8 cellular contexts compared by ENCODE assay signal in the genomic region with DNA sequence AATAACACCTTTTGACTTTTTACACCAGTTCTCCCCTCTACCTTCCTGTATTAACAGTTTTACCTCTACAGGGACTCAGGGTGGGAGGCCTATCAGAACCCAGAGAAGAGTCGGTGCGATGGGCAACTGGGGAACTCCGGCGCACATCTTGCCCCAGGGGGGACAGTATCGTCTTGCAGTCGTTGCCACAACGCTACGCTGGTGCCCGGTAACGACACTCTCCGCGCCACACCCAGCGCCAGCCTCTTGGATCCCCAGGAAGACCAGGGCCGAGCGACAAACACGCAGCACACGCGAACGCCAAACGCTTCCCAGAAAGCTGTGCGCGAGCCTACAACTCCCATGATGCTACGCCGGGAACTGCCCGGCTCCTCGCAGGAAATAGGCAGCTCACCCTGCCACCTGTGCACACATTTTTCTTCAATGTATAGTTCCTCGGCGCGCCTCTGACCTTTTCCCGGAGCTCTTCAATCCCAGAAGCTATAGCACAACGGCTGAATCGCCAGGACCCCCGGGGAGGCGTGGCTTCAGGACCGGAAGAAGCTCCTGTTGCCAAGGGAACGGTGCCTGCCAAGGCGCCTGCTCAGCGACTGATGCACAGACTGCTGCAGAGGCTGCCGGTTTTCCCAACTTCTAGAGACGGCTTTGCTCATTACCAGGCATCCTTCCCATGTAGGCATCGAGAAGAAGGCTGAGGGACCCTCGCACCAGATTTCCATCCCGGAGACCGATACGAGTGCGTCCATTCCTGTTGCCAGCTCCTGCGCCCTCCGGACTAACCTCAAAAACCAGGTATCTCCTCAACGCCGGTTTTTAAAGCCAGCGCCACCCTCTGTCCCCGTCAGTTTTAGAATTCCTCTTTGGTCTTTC. TPM values are rescaled to one million over a fixed set of nuclear protein-coding genes. Genes with fewer than 3 reads are reported as not detected.
DNase-seq lines count a peak whose midpoint lies in the region; ATAC-seq and TF ChIP-seq lines count a peak whose summit lies in the region.

Gene ARL6, plus strand, starts transcription at position 573 of the 870 bp plus-strand sequence. CDS start 3,350 bp downstream, outside the sequence.

- DNase-seq in ELR (ENCODE audit: low read depth) (peak; percentile 86), H4 (ENCODE audit: low spot score) (peak; percentile 79), RWPE1 (ENCODE audit: low spot score) (peak; percentile 77), fibroblast of the aortic adventitia (ENCODE audit: low read depth) (peak; percentile 83)
- DNase-seq in activated T-helper 9 cell treated with anti-CD3 and anti-CD28 coated beads, Interleukin-2, amount 50 U/mL, for 16 hours (ENCODE audit: low read depth), result peak; percentile 50
- DNase-seq in stimulated activated naive CD8-positive, alpha-beta T cell treated with anti-CD3 and anti-CD28 coated beads, Interleukin-15, Interleukin-2, amounts not matched to agents 100 U/mL and 50 U/mL, for 24 hours, result peak; percentile 77

- H3K9me3 Mint-ChIP-seq in nephron, result no peaks in the 10 kb centered on the region

- CTCF ChIA-PET in RWPE1 (lab: Yijun Ruan, JAX), result interaction anchor here (0.6 to 0.9 kb wide), 4 partner anchors 8 to 898 kb away, joined by 3 to 6 read pairs (median 3); no protein-coding TSS in a partner anchor

- H3K4me3 Mint-ChIP-seq in nephron, result peak within 1 kb of the TSS; percentile 96 to 99 (median 97)

- H3K27ac Mint-ChIP-seq in nephron, result peak within 1 kb of the TSS; percentile 98 to 99 (median 99)

- peak; percentile 98 for ATAC-seq in stimulated activated naive CD8-positive, alpha-beta T cell treated with anti-CD3 and anti-CD28 coated beads, Interleukin-15, Interleukin-2, amounts not matched to agents 100 U/mL and 50 U/mL, for 24 hours

- POLR2A ChIA-PET in RWPE1 (lab: Yijun Ruan, JAX; ENCODE audit: low non-redundant PET), result no interaction called here

- TF ChIP-seq CTCF in LNCAP (IDR thresholded peaks at IDR 0.05) (peak; percentile 46), RWPE1 (conservative IDR thresholded peaks at IDR 0.05; ENCODE audit: low read depth) (0 out of 2 replicates have a peak, but pooled peaks have one; percentile 13), fibroblast of the aortic adventitia (IDR thresholded peaks at IDR 0.05; ENCODE audit: insufficient read depth, low read length) (peak; percentile 12), nephron (IDR thresholded peaks at IDR 0.05; ENCODE audit: unreplicated experiment in 3 of 3) (peak in 1 of 3 experiments; percentile 8)

- H3K4me3 ChIP-seq in fibroblast of the aortic adventitia (ENCODE audit: low read depth, low read length), result peak within 1 kb of the TSS; percentile 94

- no peaks in the 10 kb centered on the region for H3K27me3 Mint-ChIP-seq in nephron (ENCODE audit: low read depth)

- H3K27ac ChIP-seq in RWPE1, result peak within 1 kb of the TSS; percentile 86

- H3K36me3 Mint-ChIP-seq in nephron (ENCODE audit: low read depth), result peaks cover 6% of the 10 kb centered on the region

- peaks cover 22% of the 10 kb centered on the region for H3K4me1 Mint-ChIP-seq in nephron

RNA-seq across cellular contexts. Expression of gene ARL6, which starts in this region (rescaled TPM):
- total RNA-seq in H4 (2014; rRNA removed; shearing (Covaris generic)), result 7.9 and 19.1 TPM in 2 replicates
- total RNA-seq in fibroblast of the aortic adventitia (ENCODE audit: low replicate concordance), result 2.5 and 13.9 TPM in 2 replicates

Comparison
In these comparisons a context has a peak if more than half of its experiments do, and no peak if none do; other contexts are left out.
1. Peak in every context shown above with its lines: DNase-seq, ATAC-seq, H3K4me3 ChIP-seq and H3K27ac ChIP-seq.